ENCODE assay signal across 2 cellular contexts in the genomic region with DNA sequence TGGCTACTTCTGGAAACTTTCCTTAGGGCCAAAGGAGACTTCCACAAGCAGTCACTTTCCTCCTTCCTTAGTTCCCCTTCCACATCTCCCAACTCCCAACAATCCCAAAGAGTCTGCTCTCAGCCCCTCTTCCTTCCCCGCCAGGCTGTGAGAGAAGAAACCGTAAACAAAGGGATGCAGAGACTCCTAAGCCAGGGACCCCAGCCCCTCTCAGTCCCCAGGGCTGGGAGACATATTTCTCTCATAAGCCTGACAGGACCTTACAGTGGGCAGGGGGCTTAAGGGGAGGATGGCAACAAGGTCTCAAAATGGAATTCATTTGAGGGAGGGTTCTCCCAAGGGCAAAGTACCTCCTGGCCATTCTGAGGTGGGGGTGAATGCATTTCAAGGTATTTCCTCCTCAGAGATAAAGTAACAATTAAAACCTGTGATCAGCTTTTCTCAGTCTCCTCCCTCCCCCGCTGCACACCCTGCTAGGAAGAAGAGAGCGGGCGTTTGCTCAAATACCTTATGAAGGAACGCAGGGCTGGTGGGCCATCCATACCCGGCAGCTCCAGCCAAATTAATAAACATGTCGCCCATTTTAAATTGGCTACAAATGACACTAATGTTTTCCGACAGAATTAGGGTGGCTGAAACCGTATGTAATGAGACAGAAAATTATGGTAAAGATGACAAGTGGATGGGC.
TF ChIP-seq lines count a peak whose summit lies in the region.

No MANE protein-coding gene starts in this region.

TF ChIP-seq in H1, 55 proteins besides CTCF, POLR2A, EP300 and RAD21:
- TF ChIP-seq EZH2 (IDR thresholded peaks at IDR 0.05; ENCODE audit: low read depth, low read length, severe bottlenecking) (peak; percentile 14), SUZ12 (IDR thresholded peaks at IDR 0.05; ENCODE audit: low read length) (peak; percentile 62), GABPA (IDR thresholded peaks at IDR 0.05; ENCODE audit: borderline replicate concordance, insufficient read depth, low read length) (no peak), PHF8 (conservative IDR thresholded peaks at IDR 0.05; ENCODE audit: low read depth, low read length) (no peak)

TF ChIP-seq in HEK293T, 16 proteins besides CTCF, POLR2A, EP300 and RAD21:
- no peak for TF ChIP-seq BHLHE40 (IDR thresholded peaks at IDR 0.05; ENCODE audit: borderline replicate concordance)
- TF ChIP-seq, protein P1, sequence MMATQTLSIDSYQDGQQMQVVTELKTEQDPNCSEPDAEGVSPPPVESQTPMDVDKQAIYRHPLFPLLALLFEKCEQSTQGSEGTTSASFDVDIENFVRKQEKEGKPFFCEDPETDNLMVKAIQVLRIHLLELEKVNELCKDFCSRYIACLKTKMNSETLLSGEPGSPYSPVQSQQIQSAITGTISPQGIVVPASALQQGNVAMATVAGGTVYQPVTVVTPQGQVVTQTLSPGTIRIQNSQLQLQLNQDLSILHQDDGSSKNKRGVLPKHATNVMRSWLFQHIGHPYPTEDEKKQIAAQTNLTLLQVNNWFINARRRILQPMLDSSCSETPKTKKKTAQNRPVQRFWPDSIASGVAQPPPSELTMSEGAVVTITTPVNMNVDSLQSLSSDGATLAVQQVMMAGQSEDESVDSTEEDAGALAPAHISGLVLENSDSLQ (IDR thresholded peaks at IDR 0.05): no peak
- TF ChIP-seq ARNT (IDR thresholded peaks at IDR 0.05): no peak
- no peak for TF ChIP-seq SUZ12 (IDR thresholded peaks at IDR 0.05)
- TF ChIP-seq ZNF384 (IDR thresholded peaks at IDR 0.05): no peak
- no peak for TF ChIP-seq HDGF (IDR thresholded peaks at IDR 0.05; ENCODE audit: borderline replicate concordance)
- TF ChIP-seq SP1 (IDR thresholded peaks at IDR 0.05): no peak
- no peak for TF ChIP-seq L3MBTL2 (conservative IDR thresholded peaks at IDR 0.05)
- no peak for TF ChIP-seq TARDBP (IDR thresholded peaks at IDR 0.05)
- TF ChIP-seq LEF1 (IDR thresholded peaks at IDR 0.05; ENCODE audit: borderline replicate concordance): no peak
- TF ChIP-seq FOXA1 (IDR thresholded peaks at IDR 0.05): no peak
- no peak for TF ChIP-seq CTBP1 (IDR thresholded peaks at IDR 0.05; ENCODE audit: borderline replicate concordance)
- no peak for TF ChIP-seq NFRKB (IDR thresholded peaks at IDR 0.05)
- no peak for TF ChIP-seq FOXK2 (IDR thresholded peaks at IDR 0.05)
- TF ChIP-seq FOXM1 (IDR thresholded peaks at IDR 0.05; ENCODE audit: borderline replicate concordance): no peak
- no peak for TF ChIP-seq ELF4 (IDR thresholded peaks at IDR 0.05)
TF ChIP-seq in HEK293T: peak in this region for 0.
